35 cellular contexts compared by ENCODE assay signal in the genomic region with DNA sequence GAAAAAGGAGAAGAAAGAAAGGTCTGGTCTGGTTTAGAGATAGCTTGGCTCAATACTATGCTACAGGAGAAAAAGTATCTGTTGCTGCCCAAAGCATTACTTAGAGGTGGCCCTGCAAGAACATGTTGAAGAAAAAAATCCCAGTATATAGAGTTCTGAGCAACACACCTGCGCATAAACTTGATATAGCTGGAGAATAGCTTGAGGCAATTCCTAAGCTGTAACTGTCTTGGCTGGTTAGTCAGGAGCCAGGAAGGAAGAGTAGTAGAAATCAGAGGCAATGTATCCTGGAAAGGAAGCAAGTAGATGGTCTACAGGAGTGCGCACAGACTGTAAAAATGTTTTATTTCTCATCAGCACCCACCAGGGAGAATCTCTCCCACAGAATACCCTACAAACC.
"Had no signal": no experiment of that assay in that cellular context is flagged by ENCODE, and none has a peak within 500 bp of the region (broad histone marks: within the 10 kb centered on the region; RNA-seq: fewer than 3 reads in every experiment).

No MANE protein-coding gene starts in this region.

- H3K4me3 ChIP-seq: MG63 had no signal

- H3K27ac ChIP-seq: KMS-11 had no signal

- H3K36me3 ChIP-seq: MG63 had no signal

- DNase-seq: Karpas-422, Kasumi-1, MG63, MM.1S, MV-4-11, NCI-H1048, NCI-H1092, NCI-H1092 treated with DMSO at 0.1 percent for 48 hours, NCI-H1105, NCI-H1105 treated with DMSO at 0.1 percent for 48 hours, NCI-H1417, NCI-H1417 treated with DMSO at 0.1 percent for 48 hours, NCI-H1436, NCI-H1436 treated with DMSO at 0.1 percent for 48 hours, NCI-H146, NCI-H1694, NCI-H1694 treated with DMSO at 0.1 percent for 48 hours, NCI-H187, NCI-H187 treated with DMSO at 0.1 percent for 48 hours, NCI-H1930, NCI-H2029, NCI-H2029 treated with DMSO at 0.1 percent for 48 hours, NCI-H2081, NCI-H2081 treated with DMSO at 0.1 percent for 48 hours, NCI-H2107, NCI-H2171, NCI-H2171 treated with DMSO at 0.1 percent for 48 hours, NCI-H2227 treated with DMSO at 0.1 percent for 48 hours, NCI-H226, NCI-H345, NCI-H446, NCI-H446 treated with DMSO at 0.1 percent for 48 hours, NCI-H510A, NCI-H510A treated with DMSO at 0.1 percent for 48 hours had no signal

- H3K9ac ChIP-seq: KMS-11 had no signal

- H3K4me2 ChIP-seq: KMS-11 had no signal

- H3K27me3 ChIP-seq: MG63 had no signal
